In genomic region chr17:79533116-79533515, GRCh38 we compare ENCODE assay signal across 1 cellular context.
TF ChIP-seq lines count a peak whose summit lies in the region.

No MANE protein-coding gene starts in this region.

TF ChIP-seq in H1, 55 proteins besides CTCF, POLR2A, EP300 and RAD21:
- TF ChIP-seq HDAC6 (IDR thresholded peaks at IDR 0.05; ENCODE audit: low read depth, low read length) (no peak), CBX5 (IDR thresholded peaks at IDR 0.05; ENCODE audit: low read depth, low read length) (no peak), KDM4A (IDR thresholded peaks at IDR 0.05; ENCODE audit: low read depth, low read length, severe bottlenecking) (no peak), ATF3 (IDR thresholded peaks at IDR 0.05; ENCODE audit: insufficient read depth, low read depth, low read length) (no peak)
